ENCODE assay signal across 8 cellular contexts in genomic region chr9:98808411-98808815, GRCh38. TPM values are rescaled to one million over a fixed set of nuclear protein-coding genes. Genes with fewer than 3 reads are reported as not detected.
DNase-seq lines count a peak whose midpoint lies in the region; ATAC-seq and TF ChIP-seq lines count a peak whose summit lies in the region.

No MANE protein-coding gene starts in this region.

- H3K4me1 Mint-ChIP-seq in activated T-helper 17 cell treated with anti-CD3 and anti-CD28 coated beads, Interleukin-2, amount 50 U/mL, for 72 hours = peaks cover 24% of the 10 kb centered on the region

- H3K36me3 ChIP-seq in heart left ventricle (no peaks in the 10 kb centered on the region), thoracic aorta (no peaks in the 10 kb centered on the region)

- peaks cover 0 to 16% (median 8%) of the 10 kb centered on the region in 12 donors for H3K4me1 ChIP-seq in heart left ventricle
- peaks cover 6 to 21% of the 10 kb centered on the region in 2 donors for H3K4me1 ChIP-seq in thoracic aorta (ENCODE audit: control insufficient read depth in 1 of 2, low read depth in 2 of 2)

- H3K9me3 ChIP-seq in heart left ventricle (no peaks in the 10 kb centered on the region), thoracic aorta (no peaks in the 10 kb centered on the region)

- H3K27me3 Mint-ChIP-seq in activated T-helper 17 cell treated with anti-CD3 and anti-CD28 coated beads, Interleukin-2, amount 50 U/mL, for 72 hours = peaks cover 4% of the 10 kb centered on the region

- peak overlapping the region; percentile 80 for H3K4me3 Mint-ChIP-seq in activated T-helper 17 cell treated with anti-CD3 and anti-CD28 coated beads, Interleukin-2, amount 50 U/mL, for 72 hours

- 40 to 52% (median 50%) methylated on average over 9 to 17 of the region's 17 CpGs for WGBS in heart left ventricle, 4 donors

- POLR2A ChIA-PET in GM10248 (lab: Yijun Ruan, JAX) = no interaction called here

- H3K27ac ChIP-seq in heart left ventricle (peak overlapping the region in 1 of 12 donors; percentile 58), thoracic aorta (no peak overlapping the region)

- TF ChIP-seq POLR2A in heart left ventricle (IDR thresholded peaks at IDR 0.05) = no peak

- no peaks in the 10 kb centered on the region for H3K9me3 Mint-ChIP-seq in activated T-helper 17 cell treated with anti-CD3 and anti-CD28 coated beads, Interleukin-2, amount 50 U/mL, for 72 hours

- peak in 1 of 4 donors; percentile 9 for ATAC-seq in heart left ventricle
- ATAC-seq in activated T-helper 17 cell treated with anti-CD3 and anti-CD28 coated beads, Interleukin-2, amount 50 U/mL, for 72 hours (replicated peaks) = no peak
- no peak for ATAC-seq in thoracic aorta (ENCODE audit: insufficient number of reproducible peaks, low FRiP score, low read depth)
- ATAC-seq in GM21381 (IDR thresholded peaks at IDR 0.05; ENCODE audit: unreplicated experiment) = no peak

- H3K27me3 ChIP-seq in heart left ventricle (peaks cover 0 to 24% (median 12%) of the 10 kb centered on the region in 9 donors), thoracic aorta (replicated peaks; ENCODE audit: insufficient read depth) (no peaks in the 10 kb centered on the region)

- intact Hi-C loops in heart left ventricle (cut with DNase I) (no loop called here), cardiac septum (cut with DNase I) (no loop called here)

- no peaks in the 10 kb centered on the region for H3K36me3 Mint-ChIP-seq in activated T-helper 17 cell treated with anti-CD3 and anti-CD28 coated beads, Interleukin-2, amount 50 U/mL, for 72 hours (ENCODE audit: low read depth)

- no peak overlapping the region for H3K27ac Mint-ChIP-seq in activated T-helper 17 cell treated with anti-CD3 and anti-CD28 coated beads, Interleukin-2, amount 50 U/mL, for 72 hours

- TF ChIP-seq CTCF in heart left ventricle (IDR thresholded peaks at IDR 0.05) (no peak), thoracic aorta (IDR thresholded peaks at IDR 0.05) (no peak), GM10248 (IDR thresholded peaks at IDR 0.05; ENCODE audit: control extremely low read depth, extremely low read depth, low read depth, missing control alignments) (no peak)

- CTCF ChIA-PET in GM10248 (lab: Yijun Ruan, JAX) = interaction anchor here (1.5 to 5.0 kb wide), 4 partner anchors 11 to 39 kb away, joined by 6 to 16 read pairs (median 12); no protein-coding TSS in a partner anchor

- no peak for DNase-seq in heart left ventricle
- no peak for DNase-seq in cardiac septum (ENCODE audit: low spot score)
- DNase-seq in kidney glomerular epithelial cell (lab: John Stamatoyannopoulos, UW) = peak; percentile 13
- DNase-seq in thoracic aorta (ENCODE audit: low spot score) = no peak
- no peak for DNase-seq in GM10248 (ENCODE audit: extremely low spot score)
- DNase-seq in dermis blood vessel endothelial cell = no peak

- H3K4me3 ChIP-seq in heart left ventricle (peak overlapping the region in 10 of 12 donors; percentile 42 to 62 (median 52)), thoracic aorta (peak overlapping the region; percentile 80)

RNA-seq across cellular contexts. Expression of gene GALNT12, which starts 0.9 kb away (rescaled TPM):
- total RNA-seq in heart left ventricle (1 to 10 TPM in 3 of 9 donors, under 1 TPM in 6; 0.25 to 4.7 (median 0.70) TPM), cardiac septum (0.38 TPM), thoracic aorta (10 to 100 TPM in 1 of 2 donors, 1 to 10 TPM in 1; 6.8 to 30.1 TPM), dermis blood vessel endothelial cell (0.14 and 0.34 TPM in 2 replicates)
- polyA plus RNA-seq in heart left ventricle = under 1 TPM; 0.23 to 0.32 TPM
- total RNA-seq in activated T-helper 17 cell treated with anti-CD3 and anti-CD28 coated beads, Interleukin-2, amount 50 U/mL, for 72 hours = 1 to 10 TPM; 4.1 to 5.5 TPM

RNA-seq across cellular contexts. Expression of gene ANKS6, which starts 12.1 kb away (rescaled TPM):
- total RNA-seq in heart left ventricle (1 to 10 TPM; 1.9 to 7.0 (median 3.7) TPM), cardiac septum (7.6 TPM), thoracic aorta (10 to 100 TPM; 35.1 to 45.8 TPM), dermis blood vessel endothelial cell (8.0 and 12.6 TPM in 2 replicates)
- 1 to 10 TPM; 3.1 to 8.0 TPM for polyA plus RNA-seq in heart left ventricle
- 10 to 100 TPM; 10.0 to 11.2 TPM for total RNA-seq in activated T-helper 17 cell treated with anti-CD3 and anti-CD28 coated beads, Interleukin-2, amount 50 U/mL, for 72 hours
